ENCODE assay signal across 22 cellular contexts in genomic region chr10:17067549-17068264, GRCh38.
A peak's percentile ranks its signal among the peaks of the same experiment; 100 is the strongest.
DNase-seq lines count a peak whose midpoint lies in the region; ATAC-seq, FAIRE-seq and TF ChIP-seq lines count a peak whose summit lies in the region.
"Had no signal": no experiment of that assay in that cellular context is flagged by ENCODE, and none has a peak within 500 bp of the region (broad histone marks: within the 10 kb centered on the region; RNA-seq: fewer than 3 reads in every experiment).

No MANE protein-coding gene starts in this region.

- peaks cover 8% of the 10 kb centered on the region for H3K4me1 ChIP-seq in BLaER1
- H3K4me1 ChIP-seq: Peyer's patch had no signal

- no peaks in the 10 kb centered on the region for H4K20me1 ChIP-seq in BLaER1

- no peak overlapping the region for H3K27ac Mint-ChIP-seq in activated T-helper 17 cell treated with anti-CD3 and anti-CD28 coated beads, Interleukin-2, amount 50 U/mL, for 72 hours
- H3K27ac Mint-ChIP-seq: B cell had no signal

- H3K27me3 Mint-ChIP-seq in activated T-helper 17 cell treated with anti-CD3 and anti-CD28 coated beads, Interleukin-2, amount 50 U/mL, for 72 hours: no peaks in the 10 kb centered on the region
- H3K27me3 Mint-ChIP-seq: B cell had no signal

- H3K4me3 ChIP-seq in BLaER1 (no peak overlapping the region), fibroblast of villous mesenchyme (ENCODE audit: low read depth, low read length) (no peak overlapping the region)
- H3K4me3 ChIP-seq: ovary, Peyer's patch had no signal

- peak overlapping the region; percentile 21; the same call in 1 of the 2 replicates for H3K4me2 ChIP-seq in BLaER1

- H3K9me3 Mint-ChIP-seq in activated T-helper 17 cell treated with anti-CD3 and anti-CD28 coated beads, Interleukin-2, amount 50 U/mL, for 72 hours: no peaks in the 10 kb centered on the region

- no peak for DNase-seq in H54 (ENCODE audit: insufficient read length, low spot score)
- peak; percentile 15 for DNase-seq in fibroblast of villous mesenchyme (ENCODE audit: low read depth)
- DNase-seq in erythroblast (lab: John Stamatoyannopoulos, UW): no peak
- DNase-seq in RCC 7860 (ENCODE audit: low spot score): no peak
- no peak for DNase-seq in caudate nucleus (lab: John Stamatoyannopoulos, UW)
- DNase-seq: activated gamma-delta T cell treated with Interleukin-2 at 50 U/mL for 16 hours; DMS153; effector memory CD4-positive, alpha-beta T cell; left cardiac atrium; NCI-H1092 treated with DMSO at 0.1 percent for 48 hours; NCI-H82; ovary; Peyer's patch; stimulated activated CD4-positive, alpha-beta T cell treated with anti-CD3 and anti-CD28 coated beads, Interleukin-2, amount 100 ng/mL, for 48 hours had no signal

- no peak for TF ChIP-seq POLR2A in H54 (IDR thresholded peaks at IDR 0.05; ENCODE audit: low read depth, low read length)
- TF ChIP-seq POLR2A in erythroblast (IDR thresholded peaks at IDR 0.05; ENCODE audit: low read length): no peak

- no peak overlapping the region for H3K9ac ChIP-seq in BLaER1

- H3K36me3 Mint-ChIP-seq in activated T-helper 17 cell treated with anti-CD3 and anti-CD28 coated beads, Interleukin-2, amount 50 U/mL, for 72 hours (ENCODE audit: low read depth): no peaks in the 10 kb centered on the region

- peaks cover 16% of the 10 kb centered on the region for H3K4me1 Mint-ChIP-seq in activated T-helper 17 cell treated with anti-CD3 and anti-CD28 coated beads, Interleukin-2, amount 50 U/mL, for 72 hours

- no peaks in the 10 kb centered on the region for H3K36me3 ChIP-seq in BLaER1
- H3K36me3 ChIP-seq: ovary, thoracic aorta had no signal

- H3K27ac ChIP-seq in BLaER1: no peak overlapping the region
- H3K27ac ChIP-seq in caudate nucleus (ENCODE audit: low read depth, low read length): no peak overlapping the region
- H3K27ac ChIP-seq: ovary, Peyer's patch, thoracic aorta had no signal

- ATAC-seq in activated T-helper 17 cell treated with anti-CD3 and anti-CD28 coated beads, Interleukin-2, amount 50 U/mL, for 72 hours (replicated peaks): peak; percentile 47
- ATAC-seq in GM21786 (IDR thresholded peaks at IDR 0.05; ENCODE audit: unreplicated experiment): no peak
- ATAC-seq: left cardiac atrium had no signal

- H3K9me3 ChIP-seq in BLaER1: peaks cover 5% of the 10 kb centered on the region; the same call in 1 of the 2 replicates
- H3K9me3 ChIP-seq: ovary, Peyer's patch, thoracic aorta had no signal

- peak overlapping the region; percentile 32 for H3K4me3 Mint-ChIP-seq in activated T-helper 17 cell treated with anti-CD3 and anti-CD28 coated beads, Interleukin-2, amount 50 U/mL, for 72 hours
- H3K4me3 Mint-ChIP-seq: B cell had no signal

- no peaks in the 10 kb centered on the region for H3K27me3 ChIP-seq in BLaER1
- H3K27me3 ChIP-seq: ovary, Peyer's patch had no signal

- FAIRE-seq in H54 (lab: Jason Lieb, UNC) (peak; percentile 96), RCC 7860 (lab: Jason Lieb, UNC) (no peak)
- FAIRE-seq: bronchial epithelial cell, GM18507, GM19239 had no signal

- no peak for TF ChIP-seq CTCF in fibroblast of villous mesenchyme (IDR thresholded peaks at IDR 0.05; ENCODE audit: insufficient read depth, low read depth, low read length)
